ENCODE assay signal across 8 cellular contexts in genomic region chrX:136608295-136608933, GRCh38. TPM values are rescaled to one million over a fixed set of nuclear protein-coding genes. Genes with fewer than 3 reads are reported as not detected.
A peak's percentile ranks its signal among the peaks of the same experiment; 100 is the strongest.
DNase-seq lines count a peak whose midpoint lies in the region; ATAC-seq and TF ChIP-seq lines count a peak whose summit lies in the region.

No MANE protein-coding gene starts in this region.

- H3K27ac ChIP-seq in CD8-positive, alpha-beta memory T cell (ENCODE audit: low read depth, low read length) = no peak overlapping the region
- no peak overlapping the region for H3K27ac ChIP-seq in HEK293 (ENCODE audit: extremely low read depth, low read depth, low read length)

- peak overlapping the region in 4 of 8 donors; percentile 39 to 66 (median 46) for H3K27ac Mint-ChIP-seq in CD8-positive, alpha-beta memory T cell
- H3K27ac Mint-ChIP-seq in T-helper 2 cell treated with Interferon-gamma antibody and Interleukin-4, amounts not matched to agents 5 μg/mL and 100 μg/mL, for 36 hours = peak overlapping the region; percentile 81

- H3K36me3 ChIP-seq in CD8-positive, alpha-beta memory T cell (ENCODE audit: insufficient read depth, low read length) = no peaks in the 10 kb centered on the region
- H3K36me3 ChIP-seq in HEK293 (ENCODE audit: control insufficient read depth in 2 of 2, insufficient read depth in 1 of 2, low read length in 2 of 2) = no peaks in the 10 kb centered on the region

- no peak for TF ChIP-seq CTCF in HEK293 (tag by site-specific recombination; IDR thresholded peaks at IDR 0.05)

- no peaks in the 10 kb centered on the region for H3K9me3 ChIP-seq in CD8-positive, alpha-beta memory T cell (ENCODE audit: low read length)
- no peaks in the 10 kb centered on the region for H3K9me3 ChIP-seq in HEK293 (ENCODE audit: control insufficient read depth, insufficient read depth, low read depth, low read length)

- H3K4me3 Mint-ChIP-seq in CD8-positive, alpha-beta memory T cell = peak overlapping the region in 4 of 7 donors; percentile 0 to 51 (median 18)
- peak overlapping the region; percentile 38 for H3K4me3 Mint-ChIP-seq in T-helper 2 cell treated with Interferon-gamma antibody and Interleukin-4, amounts not matched to agents 5 μg/mL and 100 μg/mL, for 36 hours

- peaks cover 23 to 40% (median 27%) of the 10 kb centered on the region in 3 donors for H3K4me1 Mint-ChIP-seq in CD8-positive, alpha-beta memory T cell
- peaks cover 47% of the 10 kb centered on the region for H3K4me1 Mint-ChIP-seq in T-helper 2 cell treated with Interferon-gamma antibody and Interleukin-4, amounts not matched to agents 5 μg/mL and 100 μg/mL, for 36 hours (ENCODE audit: low read depth)

- H3K27me3 ChIP-seq in CD8-positive, alpha-beta memory T cell (ENCODE audit: insufficient read depth, low read length, poor library complexity, severe bottlenecking) = no peaks in the 10 kb centered on the region

- H3K9me3 Mint-ChIP-seq in CD8-positive, alpha-beta memory T cell = peaks cover 0 to 2% (median 0%) of the 10 kb centered on the region in 5 donors
- H3K9me3 Mint-ChIP-seq in T-helper 2 cell treated with Interferon-gamma antibody and Interleukin-4, amounts not matched to agents 5 μg/mL and 100 μg/mL, for 36 hours = no peaks in the 10 kb centered on the region

- H3K36me3 Mint-ChIP-seq in CD8-positive, alpha-beta memory T cell = no peaks in the 10 kb centered on the region
- H3K36me3 Mint-ChIP-seq in T-helper 2 cell treated with Interferon-gamma antibody and Interleukin-4, amounts not matched to agents 5 μg/mL and 100 μg/mL, for 36 hours (ENCODE audit: low read depth) = peaks cover 2% of the 10 kb centered on the region

- ATAC-seq in GM18909 (IDR thresholded peaks at IDR 0.05; ENCODE audit: poor library complexity, unreplicated experiment) (no peak), HG03135 (IDR thresholded peaks at IDR 0.05; ENCODE audit: unreplicated experiment) (no peak)

- peaks cover 20% of the 10 kb centered on the region for H3K4me1 ChIP-seq in CD8-positive, alpha-beta memory T cell (ENCODE audit: insufficient read depth, low read length)
- no peaks in the 10 kb centered on the region for H3K4me1 ChIP-seq in HEK293 (ENCODE audit: control insufficient read depth, insufficient read depth, low read length)

- CTCF ChIA-PET in CD8-positive, alpha-beta memory T cell (lab: Charles Lee) = interaction anchor here (0.7 to 2.8 kb wide), 15 partner anchors 10 to 317 kb away, joined by 3 to 39 read pairs (median 6); no protein-coding TSS in a partner anchor
- CTCF ChIA-PET in HEK293 (lab: Yijun Ruan, JAX) = interaction anchor here (0.6 to 3.0 kb wide), 4 partner anchors 86 to 1066 kb away, joined by 3 to 21 read pairs (median 4); no protein-coding TSS in a partner anchor

- H3K4me3 ChIP-seq in CD8-positive, alpha-beta memory T cell (ENCODE audit: low read length) = peak overlapping the region; percentile 35
- H3K4me3 ChIP-seq in HEK293 (ENCODE audit: low read depth, low read length) = no peak overlapping the region

- peak; percentile 12 to 67 (median 39) for DNase-seq in CD8-positive, alpha-beta memory T cell
- no peak for DNase-seq in T-helper 2 cell treated with Interferon-gamma antibody and Interleukin-4, amounts not matched to agents 5 μg/mL and 100 μg/mL, for 36 hours (ENCODE audit: low spot score)
- DNase-seq in central memory CD4-positive, alpha-beta T cell = peak; percentile 57
- DNase-seq in medulla oblongata (ENCODE audit: extremely low spot score) = peak; percentile 39
- DNase-seq in GM19240 (ENCODE audit: insufficient read length, low spot score) = no peak

- H3K27me3 Mint-ChIP-seq in CD8-positive, alpha-beta memory T cell = peaks cover 0 to 6% of the 10 kb centered on the region in 2 donors
- no peaks in the 10 kb centered on the region for H3K27me3 Mint-ChIP-seq in T-helper 2 cell treated with Interferon-gamma antibody and Interleukin-4, amounts not matched to agents 5 μg/mL and 100 μg/mL, for 36 hours (ENCODE audit: low read depth)

- POLR2A ChIA-PET in CD8-positive, alpha-beta memory T cell (lab: Charles Lee) = interaction anchor here (0.9 kb wide), 1 partner anchor 86 kb away, joined by 4 read pairs; no protein-coding TSS in a partner anchor
- POLR2A ChIA-PET in HEK293 (lab: Yijun Ruan, JAX) = no interaction called here

TF ChIP-seq in HEK293, 187 proteins besides CTCF, POLR2A, EP300 and RAD21:
- TF ChIP-seq ZNF10 (tag by site-specific recombination; IDR thresholded peaks at IDR 0.05) (no peak), ZNF654 (tag by site-specific recombination; IDR thresholded peaks at IDR 0.05; ENCODE audit: low read depth) (peak; percentile 44), ZNF184 (tag by site-specific recombination; IDR thresholded peaks at IDR 0.05) (no peak)
TF ChIP-seq in HEK293: peak in this region for 1.

RNA-seq across cellular contexts. Expression of gene CD40LG, which starts 39.5 kb away (rescaled TPM):
- 10 to 100 TPM in 1 of 2 experiments, 1 to 10 TPM in 1; 9.2 to 10.1 TPM for total RNA-seq in CD8-positive, alpha-beta memory T cell
- 20.0 TPM for polyA plus RNA-seq in CD8-positive, alpha-beta memory T cell

Comparison
In these comparisons a context has a peak if more than half of its experiments do, and no peak if none do; other contexts are left out.
1. DNase-seq: peak in CD8-positive, alpha-beta memory T cell (5 of 5), central memory CD4-positive, alpha-beta T cell (single experiment) and medulla oblongata (single experiment); none in T-helper 2 cell treated with Interferon-gamma antibody and Interleukin-4, amounts not matched to agents 5 μg/mL and 100 μg/mL, for 36 hours (single experiment) and GM19240 (single experiment).